Comparison of ENCODE assay signal across 26 cellular contexts in the genomic region with DNA sequence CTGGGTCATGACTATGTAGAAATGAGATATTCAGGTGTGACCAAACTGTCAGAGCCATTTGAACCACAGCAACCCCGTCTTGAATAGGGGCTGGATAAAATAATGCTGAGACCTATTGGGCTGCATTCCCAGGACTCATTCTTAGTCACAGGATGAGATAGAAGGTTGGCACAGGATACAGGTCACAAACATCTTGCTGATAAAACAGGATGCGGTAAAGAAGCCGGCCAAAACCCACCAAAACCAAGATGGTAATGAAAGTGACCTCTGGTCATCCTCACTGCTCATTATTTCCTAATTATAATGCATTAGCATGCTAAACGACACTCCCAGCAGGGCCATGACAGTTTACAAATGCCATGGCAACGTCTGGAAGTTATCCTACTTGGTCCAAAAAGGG.
"Had no signal": no experiment of that assay in that cellular context is flagged by ENCODE, and none has a peak within 500 bp of the region (broad histone marks: within the 10 kb centered on the region; RNA-seq: fewer than 3 reads in every experiment).

No MANE protein-coding gene starts in this region.

- H3K27ac Mint-ChIP-seq: mesothelial cell of epicardium; naive B cell; natural killer cell; stimulated activated naive B cell treated with anti-CD40 and anti-IgM and Interleukin-4, amounts not matched to agents 10 μg/mL and 1 μg/mL and 100 μg/mL, for 72 hours had no signal

- H3K9me3 ChIP-seq: pancreas, prostate gland, testis, thyroid gland, transverse colon, vagina had no signal

- H3K27me3 ChIP-seq: pancreas, stomach, testis, thyroid gland, transverse colon, upper lobe of left lung, vagina had no signal

- H3K27ac ChIP-seq: left ventricle myocardium inferior, pancreas, prostate gland, skin epidermis, stomach, testis, thyroid gland, transverse colon, upper lobe of left lung, vagina had no signal

- ATAC-seq: natural killer cell; pancreas; right cardiac atrium; sciatic nerve; stimulated activated naive B cell treated with anti-CD40 and anti-IgM and Interleukin-4, amounts not matched to agents 10 μg/mL and 1 μg/mL and 100 μg/mL, for 72 hours; stimulated activated naive CD8-positive, alpha-beta T cell treated with anti-CD3 and anti-CD28 coated beads, Interleukin-15, Interleukin-2, amounts not matched to agents 100 U/mL and 50 U/mL, for 24 hours had no signal

- H3K4me1 ChIP-seq: left ventricle myocardium inferior, pancreas, prostate gland, stomach, testis, thyroid gland, transverse colon, upper lobe of left lung, vagina had no signal

- H3K27me3 Mint-ChIP-seq: naive B cell; stimulated activated naive B cell treated with anti-CD40 and anti-IgM and Interleukin-4, amounts not matched to agents 10 μg/mL and 1 μg/mL and 100 μg/mL, for 72 hours had no signal

- H3K4me1 Mint-ChIP-seq: mesothelial cell of epicardium; naive B cell; natural killer cell; stimulated activated naive B cell treated with anti-CD40 and anti-IgM and Interleukin-4, amounts not matched to agents 10 μg/mL and 1 μg/mL and 100 μg/mL, for 72 hours had no signal

- H3K36me3 Mint-ChIP-seq: mesothelial cell of epicardium; naive B cell; natural killer cell; stimulated activated naive B cell treated with anti-CD40 and anti-IgM and Interleukin-4, amounts not matched to agents 10 μg/mL and 1 μg/mL and 100 μg/mL, for 72 hours had no signal

- DNase-seq: islet precursor cell; left ventricle myocardium inferior; mesendoderm; naive B cell; natural killer cell; pancreas; posterior cingulate gyrus; retina; right cardiac atrium; stimulated activated CD4-positive, alpha-beta T cell treated with anti-CD3 and anti-CD28 coated beads, Interleukin-12 subunit alpha, Interleukin-12 subunit beta, amount 100 ng/mL, for 4 hours; stimulated activated CD4-positive, alpha-beta T cell treated with anti-CD3 and anti-CD28 coated beads, Interleukin-15, amount 100 ng/mL, for 24 hours; stimulated activated CD4-positive, alpha-beta T cell treated with anti-CD3 and anti-CD28 coated beads, Interleukin-2, amount 100 ng/mL, for 24 hours; stimulated activated CD4-positive, alpha-beta T cell treated with anti-CD3 and anti-CD28 coated beads, Interleukin-4, amount 100 ng/mL, for 1 hour; stimulated activated naive B cell treated with anti-CD40 and anti-IgM and Interleukin-4, amounts not matched to agents 10 μg/mL and 1 μg/mL and 100 μg/mL, for 72 hours; stimulated activated naive CD8-positive, alpha-beta T cell treated with anti-CD3 and anti-CD28 coated beads, Interleukin-15, Interleukin-2, amounts not matched to agents 100 U/mL and 50 U/mL, for 24 hours; stomach; testis; thyroid gland; transverse colon had no signal

- H3K4me3 ChIP-seq: left ventricle myocardium inferior, lung, pancreas, prostate gland, skin epidermis, stomach, testis, thyroid gland, transverse colon, upper lobe of left lung, vagina had no signal

- FAIRE-seq: pancreas had no signal

- H3K36me3 ChIP-seq: left ventricle myocardium inferior, pancreas, prostate gland, stomach, thyroid gland, transverse colon, upper lobe of left lung, vagina had no signal

- H3K4me3 Mint-ChIP-seq: mesothelial cell of epicardium; naive B cell; natural killer cell; stimulated activated naive B cell treated with anti-CD40 and anti-IgM and Interleukin-4, amounts not matched to agents 10 μg/mL and 1 μg/mL and 100 μg/mL, for 72 hours had no signal
